In genomic region chr12:90659060-90659459, GRCh38 we compare ENCODE assay signal across 38 cellular contexts.
"Had no signal": no experiment of that assay in that cellular context is flagged by ENCODE, and none has a peak within 500 bp of the region (broad histone marks: within the 10 kb centered on the region; RNA-seq: fewer than 3 reads in every experiment).

No MANE protein-coding gene starts in this region.

- H3K27ac Mint-ChIP-seq: activated B cell treated with CpG ODN at 0.5 μM for 24 hours; activated CD4-positive, alpha-beta memory T cell treated with anti-CD3 and anti-CD28 coated beads for 36 hours; activated CD4-positive, alpha-beta T cell treated with anti-CD3 and anti-CD28 coated beads, Interleukin-2, amount 10 ng/mL, durations not matched to agents 24 days and 14 days; activated CD8-positive, alpha-beta T cell treated with anti-CD3 and anti-CD28 coated beads for 36 hours; activated naive CD4-positive, alpha-beta T cell treated with anti-CD3 and anti-CD28 coated beads, Interleukin-2, amount 10 ng/mL, durations not matched to agents 7 days and 5 days; activated naive CD4-positive, alpha-beta T cell treated with anti-CD3 and anti-CD28 coated beads, Interleukin-2, amount 50 U/mL, for 24 hours; activated naive CD8-positive, alpha-beta T cell; activated naive CD8-positive, alpha-beta T cell treated with anti-CD3 and anti-CD28 coated beads, Interleukin-2, amount 10 ng/mL, durations not matched to agents 7 days and 5 days; activated naive CD8-positive, alpha-beta T cell treated with anti-CD3 and anti-CD28 coated beads, Interleukin-2, amount 50 U/mL, for 24 hours; activated T-cell treated with anti-CD3 and anti-CD28 coated beads, Interleukin-2, amount 50 U/mL, for 72 hours; activated T-helper 2 cell treated with anti-CD3 and anti-CD28 coated beads, Interferon-gamma antibody, Interleukin-2, Interleukin-4, amounts not matched to agents 10 μg/mL and 5 μg/mL and 100 μg/mL, durations not matched to agents 14 hours and 24 hours and 36 hours; brain; T-helper 1 cell treated with Interleukin-12 subunit alpha and Interleukin-12 subunit beta and Interleukin-4 antibody, amounts not matched to agents 30 μg/mL and 1 μg/mL, for 36 hours; T-helper 2 cell treated with Interferon-gamma antibody and Interleukin-4, amounts not matched to agents 5 μg/mL and 100 μg/mL, for 36 hours had no signal

- H3K9me3 ChIP-seq: ascending aorta had no signal

- DNase-seq: activated B cell treated with CpG ODN at 0.5 μM for 24 hours; activated CD4-positive, alpha-beta memory T cell treated with anti-CD3 and anti-CD28 coated beads for 36 hours; activated CD4-positive, alpha-beta T cell treated with anti-CD3 and anti-CD28 coated beads for 4 hours; activated CD4-positive, alpha-beta T cell treated with anti-CD3 and anti-CD28 coated beads, Interleukin-2, amount 10 ng/mL, durations not matched to agents 24 days and 14 days; activated CD4-positive, alpha-beta T cell treated with anti-CD3 and anti-CD28 coated beads, Interleukin-2, amount 50 U/mL, for 1 hour; activated CD4-positive, alpha-beta T cell treated with anti-CD3 and anti-CD28 coated beads, Interleukin-2, amount 50 U/mL, for 4 hours; activated CD4-positive, CD25-positive, alpha-beta regulatory T cell treated with anti-CD3 and anti-CD28 coated beads, Interleukin-2, amount 50 U/mL, for 72 hours; activated CD8-positive, alpha-beta memory T cell treated with anti-CD3 and anti-CD28 coated beads, Interleukin-2, amount 50 U/mL, for 4 hours; activated CD8-positive, alpha-beta T cell treated with anti-CD3 and anti-CD28 coated beads for 36 hours; activated effector memory CD4-positive, alpha-beta T cell treated with Interleukin-2 at 50 U/mL for 16 hours; activated gamma-delta T cell; activated naive CD4-positive, alpha-beta T cell treated with anti-CD3 and anti-CD28 coated beads, Interleukin-2, amount 10 ng/mL, durations not matched to agents 7 days and 5 days; activated naive CD4-positive, alpha-beta T cell treated with Interleukin-2 at 50 U/mL for 16 hours; activated naive CD8-positive, alpha-beta T cell treated with anti-CD3 and anti-CD28 coated beads, Interleukin-2, amount 10 ng/mL, durations not matched to agents 7 days and 5 days; activated naive CD8-positive, alpha-beta T cell treated with anti-CD3 and anti-CD28 coated beads, Interleukin-2, amount 50 U/mL, for 24 hours; activated T-cell treated with anti-CD3 and anti-CD28 coated beads for 4 hours; activated T-cell treated with anti-CD3 and anti-CD28 coated beads, Interleukin-2, amount 50 U/mL, for 1 hour; activated T-cell treated with anti-CD3 and anti-CD28 coated beads, Interleukin-2, amount 50 U/mL, for 4 hours; activated T-cell treated with anti-CD3 and anti-CD28 coated beads, Interleukin-2, amount 50 U/mL, for 72 hours; amygdala; anterior cingulate cortex; caudate nucleus; cerebellar nuclear complex; T-helper 1 cell; T-helper 2 cell; T-helper 9 cell had no signal

- H3K9me3 Mint-ChIP-seq: activated B cell treated with CpG ODN at 0.5 μM for 24 hours; activated CD4-positive, alpha-beta memory T cell treated with anti-CD3 and anti-CD28 coated beads for 36 hours; activated CD4-positive, alpha-beta T cell treated with anti-CD3 and anti-CD28 coated beads, Interleukin-2, amount 10 ng/mL, durations not matched to agents 24 days and 14 days; activated CD8-positive, alpha-beta T cell treated with anti-CD3 and anti-CD28 coated beads for 36 hours; activated naive CD4-positive, alpha-beta T cell treated with anti-CD3 and anti-CD28 coated beads, Interleukin-2, amount 10 ng/mL, durations not matched to agents 7 days and 5 days; activated naive CD4-positive, alpha-beta T cell treated with anti-CD3 and anti-CD28 coated beads, Interleukin-2, amount 50 U/mL, for 24 hours; activated naive CD8-positive, alpha-beta T cell treated with anti-CD3 and anti-CD28 coated beads, Interleukin-2, amount 10 ng/mL, durations not matched to agents 7 days and 5 days; activated naive CD8-positive, alpha-beta T cell treated with anti-CD3 and anti-CD28 coated beads, Interleukin-2, amount 50 U/mL, for 24 hours; activated T-cell treated with anti-CD3 and anti-CD28 coated beads, Interleukin-2, amount 50 U/mL, for 4 hours; activated T-cell treated with anti-CD3 and anti-CD28 coated beads, Interleukin-2, amount 50 U/mL, for 72 hours; activated T-helper 2 cell treated with anti-CD3 and anti-CD28 coated beads, Interferon-gamma antibody, Interleukin-2, Interleukin-4, amounts not matched to agents 10 μg/mL and 5 μg/mL and 100 μg/mL, durations not matched to agents 14 hours and 24 hours and 36 hours; brain; T-helper 1 cell treated with Interleukin-12 subunit alpha and Interleukin-12 subunit beta and Interleukin-4 antibody, amounts not matched to agents 30 μg/mL and 1 μg/mL, for 36 hours; T-helper 2 cell treated with Interferon-gamma antibody and Interleukin-4, amounts not matched to agents 5 μg/mL and 100 μg/mL, for 36 hours had no signal

- ATAC-seq: activated CD8-positive, alpha-beta T cell treated with anti-CD3 and anti-CD28 coated beads for 36 hours; activated naive CD8-positive, alpha-beta T cell treated with anti-CD3 and anti-CD28 coated beads, Interleukin-2, amount 50 U/mL, for 24 hours; activated T-cell treated with anti-CD3 and anti-CD28 coated beads, Interleukin-2, amount 50 U/mL, for 4 hours; activated T-cell treated with anti-CD3 and anti-CD28 coated beads, Interleukin-2, amount 50 U/mL, for 72 hours had no signal

- H3K4me1 ChIP-seq: ascending aorta had no signal

- H3K27me3 ChIP-seq: ascending aorta, cardiac muscle cell had no signal

- H3K27ac ChIP-seq: ascending aorta, cardiac muscle cell, VCaP had no signal

- H3K36me3 ChIP-seq: ascending aorta, cardiac muscle cell had no signal

- H3K4me3 ChIP-seq: ascending aorta, cardiac muscle cell had no signal

- H3K27me3 Mint-ChIP-seq: activated B cell treated with CpG ODN at 0.5 μM for 24 hours; activated CD4-positive, alpha-beta memory T cell treated with anti-CD3 and anti-CD28 coated beads for 36 hours; activated CD4-positive, alpha-beta T cell treated with anti-CD3 and anti-CD28 coated beads, Interleukin-2, amount 10 ng/mL, durations not matched to agents 24 days and 14 days; activated CD8-positive, alpha-beta T cell treated with anti-CD3 and anti-CD28 coated beads for 36 hours; activated naive CD4-positive, alpha-beta T cell treated with anti-CD3 and anti-CD28 coated beads, Interleukin-2, amount 10 ng/mL, durations not matched to agents 7 days and 5 days; activated naive CD4-positive, alpha-beta T cell treated with anti-CD3 and anti-CD28 coated beads, Interleukin-2, amount 50 U/mL, for 24 hours; activated naive CD8-positive, alpha-beta T cell; activated naive CD8-positive, alpha-beta T cell treated with anti-CD3 and anti-CD28 coated beads, Interleukin-2, amount 10 ng/mL, durations not matched to agents 7 days and 5 days; activated naive CD8-positive, alpha-beta T cell treated with anti-CD3 and anti-CD28 coated beads, Interleukin-2, amount 50 U/mL, for 24 hours; brain; central memory CD8-positive, alpha-beta T cell had no signal

- H3K4me1 Mint-ChIP-seq: activated B cell treated with CpG ODN at 0.5 μM for 24 hours; activated CD4-positive, alpha-beta T cell treated with anti-CD3 and anti-CD28 coated beads, Interleukin-2, amount 10 ng/mL, durations not matched to agents 24 days and 14 days; activated naive CD4-positive, alpha-beta T cell treated with anti-CD3 and anti-CD28 coated beads, Interleukin-2, amount 10 ng/mL, durations not matched to agents 7 days and 5 days; activated naive CD4-positive, alpha-beta T cell treated with anti-CD3 and anti-CD28 coated beads, Interleukin-2, amount 50 U/mL, for 24 hours; activated naive CD8-positive, alpha-beta T cell treated with anti-CD3 and anti-CD28 coated beads, Interleukin-2, amount 10 ng/mL, durations not matched to agents 7 days and 5 days; activated naive CD8-positive, alpha-beta T cell treated with anti-CD3 and anti-CD28 coated beads, Interleukin-2, amount 50 U/mL, for 24 hours; brain; central memory CD8-positive, alpha-beta T cell had no signal

- FAIRE-seq: bronchial epithelial cell, TTC549 had no signal

- H3K4me3 Mint-ChIP-seq: activated B cell treated with CpG ODN at 0.5 μM for 24 hours; activated CD4-positive, alpha-beta memory T cell treated with anti-CD3 and anti-CD28 coated beads for 36 hours; activated CD4-positive, alpha-beta T cell treated with anti-CD3 and anti-CD28 coated beads, Interleukin-2, amount 10 ng/mL, durations not matched to agents 24 days and 14 days; activated CD8-positive, alpha-beta T cell treated with anti-CD3 and anti-CD28 coated beads for 36 hours; activated naive CD4-positive, alpha-beta T cell treated with anti-CD3 and anti-CD28 coated beads, Interleukin-2, amount 10 ng/mL, durations not matched to agents 7 days and 5 days; activated naive CD4-positive, alpha-beta T cell treated with anti-CD3 and anti-CD28 coated beads, Interleukin-2, amount 50 U/mL, for 24 hours; activated naive CD8-positive, alpha-beta T cell; activated naive CD8-positive, alpha-beta T cell treated with anti-CD3 and anti-CD28 coated beads, Interleukin-2, amount 10 ng/mL, durations not matched to agents 7 days and 5 days; activated naive CD8-positive, alpha-beta T cell treated with anti-CD3 and anti-CD28 coated beads, Interleukin-2, amount 50 U/mL, for 24 hours; activated T-cell treated with anti-CD3 and anti-CD28 coated beads, Interleukin-2, amount 50 U/mL, for 4 hours; activated T-cell treated with anti-CD3 and anti-CD28 coated beads, Interleukin-2, amount 50 U/mL, for 72 hours; brain; central memory CD8-positive, alpha-beta T cell; T-helper 1 cell treated with Interleukin-12 subunit alpha and Interleukin-12 subunit beta and Interleukin-4 antibody, amounts not matched to agents 30 μg/mL and 1 μg/mL, for 36 hours; T-helper 2 cell treated with Interferon-gamma antibody and Interleukin-4, amounts not matched to agents 5 μg/mL and 100 μg/mL, for 36 hours had no signal

- H3K36me3 Mint-ChIP-seq: activated CD4-positive, alpha-beta memory T cell treated with anti-CD3 and anti-CD28 coated beads for 36 hours; activated naive CD4-positive, alpha-beta T cell treated with anti-CD3 and anti-CD28 coated beads, Interleukin-2, amount 10 ng/mL, durations not matched to agents 7 days and 5 days; activated naive CD4-positive, alpha-beta T cell treated with anti-CD3 and anti-CD28 coated beads, Interleukin-2, amount 50 U/mL, for 24 hours; activated naive CD8-positive, alpha-beta T cell; activated naive CD8-positive, alpha-beta T cell treated with anti-CD3 and anti-CD28 coated beads, Interleukin-2, amount 10 ng/mL, durations not matched to agents 7 days and 5 days; brain had no signal
